14 cellular contexts compared by ENCODE assay signal in the genomic region with DNA sequence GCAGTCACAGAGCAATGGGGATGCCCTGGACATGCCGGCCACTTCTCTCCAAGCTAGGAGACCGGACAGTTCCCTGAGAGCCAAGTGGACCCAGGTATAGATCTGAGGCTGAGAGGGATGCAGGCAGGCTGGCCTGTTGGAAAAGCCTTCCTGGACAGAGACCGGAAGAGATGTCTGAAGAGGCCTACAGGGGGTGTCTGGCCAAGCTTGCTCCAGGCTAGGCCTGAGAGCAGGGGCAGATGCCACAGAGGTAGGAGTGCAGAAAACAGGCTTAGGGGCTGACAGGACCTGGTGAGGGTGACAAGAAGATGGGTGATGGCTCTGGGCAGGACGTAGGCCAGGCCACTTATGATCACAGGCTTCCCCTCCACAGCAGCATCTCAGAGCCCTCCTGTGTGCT. TPM values are rescaled to one million over a fixed set of nuclear protein-coding genes. Genes with fewer than 3 reads are reported as not detected.
DNase-seq lines count a peak whose midpoint lies in the region; ATAC-seq and TF ChIP-seq lines count a peak whose summit lies in the region.
"Had no signal": no experiment of that assay in that cellular context is flagged by ENCODE, and none has a peak within 500 bp of the region (broad histone marks: within the 10 kb centered on the region; RNA-seq: fewer than 3 reads in every experiment).

No MANE protein-coding gene starts in this region.

- peak; percentile 50 for TF ChIP-seq CTCF in endodermal cell (conservative IDR thresholded peaks at IDR 0.05)
- TF ChIP-seq CTCF in neural progenitor cell (IDR thresholded peaks at IDR 0.05): no peak

- 94 to 100% methylated on average over 1 to 4 of the region's 4 CpGs for WGBS in endodermal cell (ENCODE audit: insufficient coverage in 1 of 2, insufficient read length in 1 of 2), 2 experiments

- H3K9ac ChIP-seq in endodermal cell (ENCODE audit: extremely low read depth, low read length, poor library complexity, severe bottlenecking) (no peak overlapping the region), neural progenitor cell (no peak overlapping the region)
- H3K9ac ChIP-seq: BLaER1 had no signal

- no peaks in the 10 kb centered on the region for H3K4me1 ChIP-seq in endodermal cell (ENCODE audit: control insufficient read depth, insufficient read depth, low read length)
- H3K4me1 ChIP-seq in neural progenitor cell: no peaks in the 10 kb centered on the region
- H3K4me1 ChIP-seq: A549 had no signal

- DNase-seq in SK-N-DZ (ENCODE audit: low spot score) (peak; percentile 72), endodermal cell (no peak), neural progenitor cell (ENCODE audit: low spot score) (peak; percentile 27), NCI-H510A (lab: John Stamatoyannopoulos, UW) (no peak)
- no peak for DNase-seq in activated T-helper 2 cell treated with anti-CD3 and anti-CD28 coated beads, Interferon-gamma antibody, Interleukin-2, Interleukin-4, amounts not matched to agents 10 μg/mL and 5 μg/mL and 100 μg/mL, durations not matched to agents 14 hours and 24 hours and 36 hours (ENCODE audit: low spot score)
- DNase-seq: Caco-2, DMS53, GF-D8 had no signal

- H3K27ac Mint-ChIP-seq in endodermal cell (no peak overlapping the region), neural progenitor cell (no peak overlapping the region)
- no peak overlapping the region for H3K27ac Mint-ChIP-seq in activated T-helper 2 cell treated with anti-CD3 and anti-CD28 coated beads, Interferon-gamma antibody, Interleukin-2, Interleukin-4, amounts not matched to agents 10 μg/mL and 5 μg/mL and 100 μg/mL, durations not matched to agents 14 hours and 24 hours and 36 hours

- H3K36me3 Mint-ChIP-seq in endodermal cell (ENCODE audit: low read depth) (peaks cover 4% of the 10 kb centered on the region), neural progenitor cell (no peaks in the 10 kb centered on the region)
- H3K36me3 Mint-ChIP-seq in activated T-helper 2 cell treated with anti-CD3 and anti-CD28 coated beads, Interferon-gamma antibody, Interleukin-2, Interleukin-4, amounts not matched to agents 10 μg/mL and 5 μg/mL and 100 μg/mL, durations not matched to agents 14 hours and 24 hours and 36 hours (ENCODE audit: low read depth): no peaks in the 10 kb centered on the region

- H3K4me3 Mint-ChIP-seq in endodermal cell: no peak overlapping the region
- H3K4me3 Mint-ChIP-seq in neural progenitor cell: no peak overlapping the region
- no peak overlapping the region for H3K4me3 Mint-ChIP-seq in activated T-helper 2 cell treated with anti-CD3 and anti-CD28 coated beads, Interferon-gamma antibody, Interleukin-2, Interleukin-4, amounts not matched to agents 10 μg/mL and 5 μg/mL and 100 μg/mL, durations not matched to agents 14 hours and 24 hours and 36 hours (ENCODE audit: low read depth)
- H3K4me3 Mint-ChIP-seq: CD8-positive, alpha-beta memory T cell had no signal

- H3K27me3 ChIP-seq in endodermal cell (ENCODE audit: control insufficient read depth, insufficient read depth, low read length, poor library complexity, severe bottlenecking): no peaks in the 10 kb centered on the region
- no peaks in the 10 kb centered on the region for H3K27me3 ChIP-seq in neural progenitor cell
- H3K27me3 ChIP-seq: BLaER1 had no signal

- H3K4me3 ChIP-seq in endodermal cell (ENCODE audit: low read length) (no peak overlapping the region), neural progenitor cell (no peak overlapping the region)
- H3K4me3 ChIP-seq: A549, BLaER1 had no signal

- no peak overlapping the region for H3K4me2 ChIP-seq in neural progenitor cell
- H3K4me2 ChIP-seq: A549 had no signal

- H2AFZ ChIP-seq in neural progenitor cell (replicated peaks): no peak overlapping the region

- no peaks in the 10 kb centered on the region for H3K9me3 ChIP-seq in endodermal cell (ENCODE audit: control insufficient read depth, low read length)
- H3K9me3 ChIP-seq in neural progenitor cell (ENCODE audit: low read depth): no peaks in the 10 kb centered on the region
- H3K9me3 ChIP-seq: A549, BLaER1, Caco-2 had no signal

- H3F3A ChIP-seq in neural progenitor cell (ENCODE audit: low read depth): no peaks in the 10 kb centered on the region

- H3K4me1 Mint-ChIP-seq in endodermal cell (peaks cover 2% of the 10 kb centered on the region), neural progenitor cell (peaks cover 3% of the 10 kb centered on the region)
- no peaks in the 10 kb centered on the region for H3K4me1 Mint-ChIP-seq in activated T-helper 2 cell treated with anti-CD3 and anti-CD28 coated beads, Interferon-gamma antibody, Interleukin-2, Interleukin-4, amounts not matched to agents 10 μg/mL and 5 μg/mL and 100 μg/mL, durations not matched to agents 14 hours and 24 hours and 36 hours (ENCODE audit: low read depth)
- H3K4me1 Mint-ChIP-seq: CD8-positive, alpha-beta memory T cell had no signal

- H3K27me3 Mint-ChIP-seq in endodermal cell (ENCODE audit: insufficient read depth): no peaks in the 10 kb centered on the region
- peaks cover 4% of the 10 kb centered on the region for H3K27me3 Mint-ChIP-seq in neural progenitor cell (ENCODE audit: insufficient read depth, low read depth)
- H3K27me3 Mint-ChIP-seq in activated T-helper 2 cell treated with anti-CD3 and anti-CD28 coated beads, Interferon-gamma antibody, Interleukin-2, Interleukin-4, amounts not matched to agents 10 μg/mL and 5 μg/mL and 100 μg/mL, durations not matched to agents 14 hours and 24 hours and 36 hours (ENCODE audit: low read depth): no peaks in the 10 kb centered on the region

- intact Hi-C loops in activated T-helper 2 cell treated with anti-CD3 and anti-CD28 coated beads, Interferon-gamma antibody, Interleukin-2, Interleukin-4, amounts not matched to agents 10 μg/mL and 5 μg/mL and 100 μg/mL, durations not matched to agents 14 hours and 24 hours and 36 hours (cut with micrococcal nuclease): no loop called here

- H3K9me3 Mint-ChIP-seq in endodermal cell: no peaks in the 10 kb centered on the region
- no peaks in the 10 kb centered on the region for H3K9me3 Mint-ChIP-seq in neural progenitor cell
- no peaks in the 10 kb centered on the region for H3K9me3 Mint-ChIP-seq in activated T-helper 2 cell treated with anti-CD3 and anti-CD28 coated beads, Interferon-gamma antibody, Interleukin-2, Interleukin-4, amounts not matched to agents 10 μg/mL and 5 μg/mL and 100 μg/mL, durations not matched to agents 14 hours and 24 hours and 36 hours
- H3K9me3 Mint-ChIP-seq: CD8-positive, alpha-beta memory T cell had no signal

- H4K20me1 ChIP-seq in neural progenitor cell (ENCODE audit: low read depth): no peaks in the 10 kb centered on the region

- H3K36me3 ChIP-seq in endodermal cell (ENCODE audit: control insufficient read depth, insufficient read depth, low read length): no peaks in the 10 kb centered on the region
- no peaks in the 10 kb centered on the region for H3K36me3 ChIP-seq in neural progenitor cell

- H3K79me2 ChIP-seq in neural progenitor cell (ENCODE audit: low read depth): no peaks in the 10 kb centered on the region

- H3K27ac ChIP-seq in endodermal cell (ENCODE audit: low read depth, low read length) (no peak overlapping the region), neural progenitor cell (no peak overlapping the region)
- H3K27ac ChIP-seq: A549, BLaER1 had no signal

- no peak for ATAC-seq in GM18520 (IDR thresholded peaks at IDR 0.05; ENCODE audit: unreplicated experiment)
- ATAC-seq: HCT116, HepG2 had no signal

RNA-seq across cellular contexts. Expression of a gene that starts 30.2 kb away (rescaled TPM):
- polyA plus RNA-seq in SK-N-DZ (2014; cell fraction: cytosol; rRNA removed): 290 and 383 TPM in 2 replicates
- 441 and 504 TPM in 2 replicates for polyA plus RNA-seq in SK-N-DZ (2014; cell fraction: nucleus; rRNA removed)
- 100 to 1,000 TPM; 136 to 149 TPM for total RNA-seq in endodermal cell
- 145 TPM for polyA plus RNA-seq in endodermal cell (2013, experiment 1 of 2)
- 144 TPM for polyA plus RNA-seq in endodermal cell (2013, experiment 2 of 2)
- total RNA-seq in neural progenitor cell (ENCODE audit: low replicate concordance): 83.8 and 143 TPM in 2 replicates
- total RNA-seq in activated T-helper 2 cell treated with anti-CD3 and anti-CD28 coated beads, Interferon-gamma antibody, Interleukin-2, Interleukin-4, amounts not matched to agents 10 μg/mL and 5 μg/mL and 100 μg/mL, durations not matched to agents 14 hours and 24 hours and 36 hours: 161 and 168 TPM in 2 replicates

RNA-seq across cellular contexts. Expression of a gene that starts 35.6 kb away (rescaled TPM):
- 27.5 and 33.9 TPM in 2 replicates for polyA plus RNA-seq in SK-N-DZ (2014; cell fraction: cytosol; rRNA removed)
- 77.4 and 108 TPM in 2 replicates for polyA plus RNA-seq in SK-N-DZ (2014; cell fraction: nucleus; rRNA removed)
- total RNA-seq in endodermal cell (10 to 100 TPM; 17.5 to 19.9 TPM), neural progenitor cell (ENCODE audit: low replicate concordance) (9.9 and 20.6 TPM in 2 replicates)
- 8.8 TPM for polyA plus RNA-seq in endodermal cell (2013, experiment 1 of 2)
- 9.8 TPM for polyA plus RNA-seq in endodermal cell (2013, experiment 2 of 2)
- 20.3 and 21.3 TPM in 2 replicates for total RNA-seq in activated T-helper 2 cell treated with anti-CD3 and anti-CD28 coated beads, Interferon-gamma antibody, Interleukin-2, Interleukin-4, amounts not matched to agents 10 μg/mL and 5 μg/mL and 100 μg/mL, durations not matched to agents 14 hours and 24 hours and 36 hours

RNA-seq across cellular contexts. Expression of a gene that starts 44.4 kb away (rescaled TPM):
- 7.0 and 8.9 TPM in 2 replicates for polyA plus RNA-seq in SK-N-DZ (2014; cell fraction: cytosol; rRNA removed)
- polyA plus RNA-seq in SK-N-DZ (2014; cell fraction: nucleus; rRNA removed): 10.2 and 16.0 TPM in 2 replicates
- 1 to 10 TPM; 5.4 to 6.0 TPM for total RNA-seq in endodermal cell
- polyA plus RNA-seq in endodermal cell (2013, experiment 1 of 2): 4.1 TPM
- 4.3 TPM for polyA plus RNA-seq in endodermal cell (2013, experiment 2 of 2)
- 1.9 and 5.3 TPM in 2 replicates for total RNA-seq in neural progenitor cell (ENCODE audit: low replicate concordance)
- total RNA-seq in activated T-helper 2 cell treated with anti-CD3 and anti-CD28 coated beads, Interferon-gamma antibody, Interleukin-2, Interleukin-4, amounts not matched to agents 10 μg/mL and 5 μg/mL and 100 μg/mL, durations not matched to agents 14 hours and 24 hours and 36 hours: 4.4 and 5.4 TPM in 2 replicates

Comparison
In these comparisons a context has a peak if more than half of its experiments do, and no peak if none do; other contexts are left out.
1. DNase-seq: peak in SK-N-DZ (single experiment) and neural progenitor cell (single experiment); none in endodermal cell (single experiment), NCI-H510A (single experiment) and activated T-helper 2 cell treated with anti-CD3 and anti-CD28 coated beads, Interferon-gamma antibody, Interleukin-2, Interleukin-4, amounts not matched to agents 10 μg/mL and 5 μg/mL and 100 μg/mL, durations not matched to agents 14 hours and 24 hours and 36 hours (single experiment).